Comparison of ENCODE assay signal across 14 cellular contexts in the genomic region with DNA sequence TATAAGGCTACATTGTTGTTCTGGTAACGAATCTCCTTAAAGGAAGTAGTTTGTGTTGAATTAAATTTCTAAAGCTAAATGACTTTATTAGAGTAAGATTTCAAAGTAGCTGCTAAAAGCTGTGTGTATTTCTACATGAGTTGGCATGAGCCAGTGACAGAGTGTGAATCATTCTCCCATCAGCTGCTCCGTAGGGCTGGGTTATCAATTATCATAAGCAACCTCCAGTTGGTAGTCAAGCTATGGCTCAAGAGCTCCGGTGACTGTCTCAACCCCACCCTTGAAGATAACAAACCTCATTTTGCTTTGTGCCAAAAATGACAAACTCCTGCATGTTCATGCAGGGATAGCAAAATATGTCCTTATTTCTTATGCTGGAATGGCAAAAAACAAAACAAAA.
DNase-seq lines count a peak whose midpoint lies in the region; ATAC-seq and TF ChIP-seq lines count a peak whose summit lies in the region.
"Had no signal": no experiment of that assay in that cellular context is flagged by ENCODE, and none has a peak within 500 bp of the region (broad histone marks: within the 10 kb centered on the region; RNA-seq: fewer than 3 reads in every experiment).

No MANE protein-coding gene starts in this region.

- H3K27me3 ChIP-seq in esophagus muscularis mucosa (no peaks in the 10 kb centered on the region), vagina (no peaks in the 10 kb centered on the region)
- H3K27me3 ChIP-seq: dorsolateral prefrontal cortex, right lobe of liver, tibial artery had no signal

- TF ChIP-seq EP300 in esophagus muscularis mucosa (IDR thresholded peaks at IDR 0.05): no peak

- H3K4me1 ChIP-seq in HEK293 (ENCODE audit: control insufficient read depth, insufficient read depth, low read length) (peaks cover 6% of the 10 kb centered on the region), esophagus muscularis mucosa (no peaks in the 10 kb centered on the region), vagina (no peaks in the 10 kb centered on the region)
- H3K4me1 ChIP-seq: right lobe of liver, tibial artery had no signal

- no peak for TF ChIP-seq POLR2A in esophagus muscularis mucosa (IDR thresholded peaks at IDR 0.05; ENCODE audit: low read depth)
- no peak for TF ChIP-seq POLR2A in vagina (IDR thresholded peaks at IDR 0.05)

- H3K9me3 Mint-ChIP-seq in activated naive CD4-positive, alpha-beta T cell treated with anti-CD3 and anti-CD28 coated beads, Interleukin-2, amount 50 U/mL, for 72 hours: peaks cover 3 to 5% of the 10 kb centered on the region in 2 donors
- H3K9me3 Mint-ChIP-seq: activated naive CD8-positive, alpha-beta T cell treated with anti-CD3 and anti-CD28 coated beads, Interleukin-2, amount 10 ng/mL, durations not matched to agents 7 days and 5 days had no signal

- CTCF ChIA-PET in HEK293 (lab: Yijun Ruan, JAX): no interaction called here

- H3K36me3 Mint-ChIP-seq in activated naive CD4-positive, alpha-beta T cell treated with anti-CD3 and anti-CD28 coated beads, Interleukin-2, amount 50 U/mL, for 72 hours: no peaks in the 10 kb centered on the region
- H3K36me3 Mint-ChIP-seq: activated naive CD8-positive, alpha-beta T cell treated with anti-CD3 and anti-CD28 coated beads, Interleukin-2, amount 10 ng/mL, durations not matched to agents 7 days and 5 days had no signal

- intact Hi-C loops in sciatic nerve (cut with DNase I): no loop called here
- intact Hi-C loops in esophagus muscularis mucosa (cut with DNase I): no loop called here
- intact Hi-C loops in vagina (cut with DNase I): no loop called here

- no peak for TF ChIP-seq CTCF in HEK293 (tag by site-specific recombination; IDR thresholded peaks at IDR 0.05)
- TF ChIP-seq CTCF in esophagus muscularis mucosa (IDR thresholded peaks at IDR 0.05): no peak
- no peak for TF ChIP-seq CTCF in vagina (IDR thresholded peaks at IDR 0.05)

- ATAC-seq in sciatic nerve: peak; percentile 39
- ATAC-seq in activated naive CD4-positive, alpha-beta T cell treated with anti-CD3 and anti-CD28 coated beads, Interleukin-2, amount 50 U/mL, for 72 hours: no peak
- ATAC-seq: right lobe of liver had no signal

- H3K4me3 ChIP-seq in HEK293 (ENCODE audit: low read depth, low read length) (no peak overlapping the region), esophagus muscularis mucosa (no peak overlapping the region), vagina (no peak overlapping the region)
- H3K4me3 ChIP-seq: right lobe of liver, tibial artery had no signal

- H3K27ac ChIP-seq in HEK293 (ENCODE audit: extremely low read depth, low read depth, low read length) (no peak overlapping the region), esophagus muscularis mucosa (replicated peaks in 1 of 4) (no peak overlapping the region), vagina (no peak overlapping the region)
- H3K27ac ChIP-seq: right lobe of liver, tibial artery had no signal

- H3K27ac Mint-ChIP-seq in activated naive CD4-positive, alpha-beta T cell treated with anti-CD3 and anti-CD28 coated beads, Interleukin-2, amount 50 U/mL, for 72 hours: no peak overlapping the region
- H3K27ac Mint-ChIP-seq: activated naive CD8-positive, alpha-beta T cell treated with anti-CD3 and anti-CD28 coated beads, Interleukin-2, amount 10 ng/mL, durations not matched to agents 7 days and 5 days had no signal

- WGBS in esophagus muscularis mucosa: 68% methylated on average over 3 of the region's 3 CpGs

- POLR2A ChIA-PET in HEK293 (lab: Yijun Ruan, JAX): no interaction called here

- H3K36me3 ChIP-seq in HEK293 (ENCODE audit: control insufficient read depth in 2 of 2, insufficient read depth in 1 of 2, low read length in 2 of 2): no peaks in the 10 kb centered on the region
- no peaks in the 10 kb centered on the region for H3K36me3 ChIP-seq in esophagus muscularis mucosa
- no peaks in the 10 kb centered on the region for H3K36me3 ChIP-seq in vagina
- H3K36me3 ChIP-seq: right lobe of liver, tibial artery had no signal

- peak; percentile 26 for DNase-seq in RPMI7951 (ENCODE audit: low read depth)
- peak; percentile 22 for DNase-seq in fibroblast of gingiva (ENCODE audit: low read depth)
- no peak for DNase-seq in sciatic nerve (ENCODE audit: low spot score)
- DNase-seq in esophagus muscularis mucosa (ENCODE audit: extremely low spot score): no peak
- no peak for DNase-seq in activated naive CD4-positive, alpha-beta T cell treated with anti-CD3 and anti-CD28 coated beads, Interleukin-2, amount 50 U/mL, for 72 hours (ENCODE audit: low spot score in 2 of 2)
- no peak for DNase-seq in vagina (ENCODE audit: extremely low spot score in 2 of 2)
- DNase-seq: activated naive CD8-positive, alpha-beta T cell treated with anti-CD3 and anti-CD28 coated beads, Interleukin-2, amount 10 ng/mL, durations not matched to agents 7 days and 5 days; dorsolateral prefrontal cortex; GOT3; NCI-H187 treated with DMSO at 0.1 percent for 48 hours; right lobe of liver; T-helper 9 cell had no signal

- no peaks in the 10 kb centered on the region for H3K9me3 ChIP-seq in HEK293 (ENCODE audit: control insufficient read depth, insufficient read depth, low read depth, low read length)
- H3K9me3 ChIP-seq in esophagus muscularis mucosa: no peaks in the 10 kb centered on the region
- H3K9me3 ChIP-seq in vagina: no peaks in the 10 kb centered on the region
- H3K9me3 ChIP-seq: right lobe of liver, tibial artery had no signal

TF ChIP-seq in HEK293, 187 proteins besides CTCF, POLR2A, EP300 and RAD21:
- TF ChIP-seq ZNF660 (tag by site-specific recombination; IDR thresholded peaks at IDR 0.05): peak; percentile 69; the same call in 1 of the 2 replicates
- TF ChIP-seq, protein P1, sequence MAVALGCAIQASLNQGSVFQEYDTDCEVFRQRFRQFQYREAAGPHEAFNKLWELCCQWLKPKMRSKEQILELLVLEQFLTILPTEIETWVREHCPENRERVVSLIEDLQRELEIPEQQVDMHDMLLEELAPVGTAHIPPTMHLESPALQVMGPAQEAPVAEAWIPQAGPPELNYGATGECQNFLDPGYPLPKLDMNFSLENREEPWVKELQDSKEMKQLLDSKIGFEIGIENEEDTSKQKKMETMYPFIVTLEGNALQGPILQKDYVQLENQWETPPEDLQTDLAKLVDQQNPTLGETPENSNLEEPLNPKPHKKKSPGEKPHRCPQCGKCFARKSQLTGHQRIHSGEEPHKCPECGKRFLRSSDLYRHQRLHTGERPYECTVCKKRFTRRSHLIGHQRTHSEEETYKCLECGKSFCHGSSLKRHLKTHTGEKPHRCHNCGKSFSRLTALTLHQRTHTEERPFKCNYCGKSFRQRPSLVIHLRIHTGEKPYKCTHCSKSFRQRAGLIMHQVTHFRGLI (tag by site-specific recombination; IDR thresholded peaks at IDR 0.05): no peak
TF ChIP-seq in HEK293: peak in this region for 1.

Comparison
In these comparisons a context has a peak if more than half of its experiments do, and no peak if none do; other contexts are left out.
1. DNase-seq: peak in RPMI7951 (single experiment) and fibroblast of gingiva (single experiment); none in sciatic nerve (single experiment), esophagus muscularis mucosa (single experiment), activated naive CD4-positive, alpha-beta T cell treated with anti-CD3 and anti-CD28 coated beads, Interleukin-2, amount 50 U/mL, for 72 hours (0 of 2) and vagina (0 of 2).